28 cellular contexts compared by ENCODE assay signal in the genomic region with DNA sequence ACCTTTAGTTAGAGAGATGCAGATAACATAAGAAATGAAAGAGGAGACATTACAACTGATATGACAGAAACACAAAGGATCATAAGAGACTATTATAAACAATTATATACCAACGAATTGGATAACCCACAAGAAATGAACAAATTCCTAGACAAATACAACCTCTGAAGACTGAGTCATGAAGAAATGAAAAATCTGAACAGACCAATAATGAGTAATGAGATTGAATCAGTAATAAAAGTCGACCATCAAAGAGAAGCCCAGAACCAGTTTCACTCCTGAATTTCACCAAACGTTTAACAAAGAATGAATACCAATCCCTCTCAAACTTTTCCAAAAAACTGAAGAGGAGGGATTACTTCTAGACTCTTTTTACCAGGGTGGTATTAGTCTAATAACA. TPM values are rescaled to one million over a fixed set of nuclear protein-coding genes. Genes with fewer than 3 reads are reported as not detected.
"Had no signal": no experiment of that assay in that cellular context is flagged by ENCODE, and none has a peak within 500 bp of the region (broad histone marks: within the 10 kb centered on the region; RNA-seq: fewer than 3 reads in every experiment).

No MANE protein-coding gene starts in this region.

- H3K27me3 ChIP-seq: testis, thyroid gland, tibial nerve, transverse colon, upper lobe of left lung, upper lobe of right lung, uterus, vagina had no signal

- H3K27ac ChIP-seq: stomach, suprapubic skin, testis, thoracic aorta, thyroid gland, tibial artery, tibial nerve, transverse colon, upper lobe of left lung, upper lobe of right lung, uterus, vagina had no signal

- H3K4me1 ChIP-seq: suprapubic skin, testis, thyroid gland, tibial artery, tibial nerve, transverse colon, upper lobe of left lung, upper lobe of right lung, uterus, vagina had no signal

- H3K9me3 ChIP-seq: stomach, suprapubic skin, testis, thoracic aorta, thyroid gland, tibial artery, tibial nerve, transverse colon, upper lobe of left lung, upper lobe of right lung, uterus, vagina had no signal

- H3K36me3 ChIP-seq: stomach, suprapubic skin, thoracic aorta, thyroid gland, tibial artery, tibial nerve, transverse colon, upper lobe of left lung, upper lobe of right lung, uterus, vagina had no signal

- ATAC-seq: stimulated activated effector memory CD8-positive, alpha-beta T cell treated with anti-CD3 and anti-CD28 coated beads, Interleukin-12 subunit alpha, Interleukin-12 subunit beta, amount 100 ng/mL, for 72 hours; stimulated activated memory B cell treated with anti-CD40 and anti-IgM and Interleukin-4, amounts not matched to agents 10 μg/mL and 1 μg/mL and 100 μg/mL, for 72 hours; stimulated activated naive B cell treated with anti-CD40 and anti-IgM and Interleukin-4, amounts not matched to agents 10 μg/mL and 1 μg/mL and 100 μg/mL, for 72 hours; stimulated activated naive CD8-positive, alpha-beta T cell treated with anti-CD3 and anti-CD28 coated beads, Interleukin-15, amount 100 ng/mL, for 72 hours; stimulated activated naive CD8-positive, alpha-beta T cell treated with anti-CD3 and anti-CD28 coated beads, Interleukin-15, Interleukin-2, amounts not matched to agents 100 U/mL and 50 U/mL, for 24 hours; upper lobe of right lung had no signal

- H3K4me3 ChIP-seq: stomach, suprapubic skin, testis, thoracic aorta, thyroid gland, tibial artery, tibial nerve, transverse colon, upper lobe of left lung, upper lobe of right lung, uterus, vagina had no signal

- DNase-seq: stimulated activated CD4-positive, alpha-beta T cell treated with anti-CD3 and anti-CD28 coated beads, Interleukin-2, amount 100 ng/mL, for 48 hours; stimulated activated CD4-positive, alpha-beta T cell treated with anti-CD3 and anti-CD28 coated beads, Interleukin-4, amount 100 ng/mL, for 1 hour; stimulated activated CD4-positive, alpha-beta T cell treated with anti-CD3 and anti-CD28 coated beads, Interleukin-4, amount 100 ng/mL, for 24 hours; stimulated activated CD4-positive, alpha-beta T cell treated with anti-CD3 and anti-CD28 coated beads, Interleukin-4, amount 100 ng/mL, for 4 hours; stimulated activated CD8-positive, alpha-beta memory T cell treated with anti-CD3 and anti-CD28 coated beads, Interleukin-4, amount 100 ng/mL, for 48 hours; stimulated activated naive B cell treated with anti-CD40 and anti-IgM and Interleukin-4, amounts not matched to agents 10 μg/mL and 1 μg/mL and 100 μg/mL, for 72 hours; stimulated activated naive CD4-positive, alpha-beta T cell; stimulated activated naive CD4-positive, alpha-beta T cell treated with Interleukin-2 at 50 U/mL for 16 hours; stimulated activated naive CD8-positive, alpha-beta T cell treated with anti-CD3 and anti-CD28 coated beads, Interleukin-15, amount 100 ng/mL, for 72 hours; stimulated activated naive CD8-positive, alpha-beta T cell treated with anti-CD3 and anti-CD28 coated beads, Interleukin-15, Interleukin-2, amounts not matched to agents 100 U/mL and 50 U/mL, for 24 hours; stomach; substantia nigra; testis; thyroid gland; tibial artery; transverse colon; trophoblast cell; upper lobe of left lung; upper lobe of right lung; uterus had no signal

RNA-seq across cellular contexts. Expression of a gene that starts 50.5 kb away (rescaled TPM):
- total RNA-seq: subcutaneous adipose tissue, temporal lobe, thoracic aorta, thyroid gland, uterus, vagina had no signal
